In the genomic region with DNA sequence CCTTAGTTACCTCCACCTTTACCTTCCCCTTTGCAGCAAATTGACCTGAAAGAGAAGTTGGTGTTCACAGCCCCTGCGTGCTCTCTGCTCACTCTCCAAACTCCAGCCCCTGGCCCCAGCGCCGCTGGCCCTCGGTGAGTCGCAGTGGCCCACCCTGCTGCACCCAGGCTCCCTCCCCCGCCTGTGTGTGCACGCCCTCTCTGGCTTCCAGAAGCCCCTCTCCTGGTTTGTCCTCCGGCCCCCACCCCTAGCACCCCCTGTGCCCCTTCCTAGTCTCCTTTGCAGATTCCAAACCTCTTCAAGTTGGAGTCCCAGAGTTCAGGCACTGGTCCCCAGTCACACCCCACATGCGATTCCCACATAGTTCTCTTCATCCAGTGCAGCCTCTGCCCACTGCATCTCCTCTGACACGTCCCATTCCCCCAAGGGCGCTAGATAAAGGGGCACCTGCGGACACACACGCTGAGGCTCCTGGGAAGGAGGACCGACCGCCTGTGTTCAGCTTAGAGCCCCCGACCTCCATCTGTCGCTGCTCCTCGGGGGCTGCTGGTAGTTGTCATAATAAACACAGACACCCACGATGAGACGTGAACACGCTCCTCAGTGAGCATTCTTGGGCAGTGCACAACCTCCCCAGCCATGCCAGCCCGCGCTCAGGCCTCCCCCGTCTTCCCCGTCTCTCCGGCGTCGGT, we compare ENCODE assay signal across 1 cellular context.
TF ChIP-seq lines count a peak whose summit lies in the region.

No MANE protein-coding gene starts in this region.

TF ChIP-seq in IMR-90, 13 proteins besides CTCF, POLR2A, EP300 and RAD21 (continued from another document):
- TF ChIP-seq MAFK (IDR thresholded peaks at IDR 0.05; ENCODE audit: low read depth, low read length) (no peak), NFE2L2 (IDR thresholded peaks at IDR 0.05; ENCODE audit: low read depth, low read length) (no peak), BHLHE40 (IDR thresholded peaks at IDR 0.05; ENCODE audit: low read depth, low read length) (no peak), SMC3 (IDR thresholded peaks at IDR 0.05; ENCODE audit: low read depth, low read length) (no peak), MAZ (IDR thresholded peaks at IDR 0.05; ENCODE audit: borderline replicate concordance, low read depth, low read length) (no peak), FOS (IDR thresholded peaks at IDR 0.05; ENCODE audit: low read depth, low read length) (no peak)
- TF ChIP-seq, protein P1, sequence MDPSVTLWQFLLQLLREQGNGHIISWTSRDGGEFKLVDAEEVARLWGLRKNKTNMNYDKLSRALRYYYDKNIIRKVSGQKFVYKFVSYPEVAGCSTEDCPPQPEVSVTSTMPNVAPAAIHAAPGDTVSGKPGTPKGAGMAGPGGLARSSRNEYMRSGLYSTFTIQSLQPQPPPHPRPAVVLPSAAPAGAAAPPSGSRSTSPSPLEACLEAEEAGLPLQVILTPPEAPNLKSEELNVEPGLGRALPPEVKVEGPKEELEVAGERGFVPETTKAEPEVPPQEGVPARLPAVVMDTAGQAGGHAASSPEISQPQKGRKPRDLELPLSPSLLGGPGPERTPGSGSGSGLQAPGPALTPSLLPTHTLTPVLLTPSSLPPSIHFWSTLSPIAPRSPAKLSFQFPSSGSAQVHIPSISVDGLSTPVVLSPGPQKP (IDR thresholded peaks at IDR 0.05; ENCODE audit: borderline replicate concordance, low read depth, low read length): no peak
- TF ChIP-seq, protein P2, sequence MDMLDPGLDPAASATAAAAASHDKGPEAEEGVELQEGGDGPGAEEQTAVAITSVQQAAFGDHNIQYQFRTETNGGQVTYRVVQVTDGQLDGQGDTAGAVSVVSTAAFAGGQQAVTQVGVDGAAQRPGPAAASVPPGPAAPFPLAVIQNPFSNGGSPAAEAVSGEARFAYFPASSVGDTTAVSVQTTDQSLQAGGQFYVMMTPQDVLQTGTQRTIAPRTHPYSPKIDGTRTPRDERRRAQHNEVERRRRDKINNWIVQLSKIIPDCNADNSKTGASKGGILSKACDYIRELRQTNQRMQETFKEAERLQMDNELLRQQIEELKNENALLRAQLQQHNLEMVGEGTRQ (IDR thresholded peaks at IDR 0.05; ENCODE audit: low read depth, low read length): no peak
